ENCODE assay signal across 18 cellular contexts in the genomic region with DNA sequence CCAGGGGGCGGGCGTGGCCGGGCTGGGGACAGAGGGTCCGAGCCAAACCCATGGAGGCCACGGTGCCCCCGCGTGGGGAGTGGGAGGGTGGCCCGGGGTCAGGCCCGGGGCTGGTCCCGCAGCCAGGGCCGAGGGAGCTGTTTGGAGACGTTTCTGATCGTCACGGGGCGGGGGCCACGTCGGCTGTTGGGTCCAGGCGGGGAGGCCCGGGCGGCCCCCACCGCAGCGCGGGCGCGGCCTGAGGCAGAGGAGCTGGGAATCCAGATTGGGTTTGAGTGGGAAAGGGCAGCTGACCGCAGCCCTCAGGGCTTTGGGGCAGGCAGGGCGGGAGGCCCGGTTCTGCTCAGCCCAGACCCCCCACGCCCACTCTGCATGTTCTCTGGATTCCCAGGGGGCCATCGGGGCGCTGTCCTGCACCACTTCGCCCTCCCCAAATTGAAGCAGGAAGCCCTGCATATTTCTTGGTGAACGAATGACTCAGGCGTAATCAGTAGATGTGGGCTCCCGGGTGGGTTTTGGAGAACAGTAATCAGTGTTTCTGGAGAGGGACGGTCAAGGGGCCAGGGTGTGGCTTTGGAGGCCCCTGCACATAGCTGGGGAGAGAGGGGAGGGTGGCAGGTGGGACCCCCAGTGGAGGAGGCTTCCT. TPM values are rescaled to one million over a fixed set of nuclear protein-coding genes. Genes with fewer than 3 reads are reported as not detected.
DNase-seq lines count a peak whose midpoint lies in the region; ATAC-seq, FAIRE-seq and TF ChIP-seq lines count a peak whose summit lies in the region.
"Had no signal": no experiment of that assay in that cellular context is flagged by ENCODE, and none has a peak within 500 bp of the region (broad histone marks: within the 10 kb centered on the region; RNA-seq: fewer than 3 reads in every experiment).

No MANE protein-coding gene starts in this region.

- no peak overlapping the region for H3K9ac ChIP-seq in HepG2 (ENCODE audit: insufficient read depth, low read depth, low read length)

- H3K4me1 Mint-ChIP-seq in activated B cell treated with CpG ODN at 0.5 μM for 24 hours: no peaks in the 10 kb centered on the region

- CTCF ChIA-PET in activated B cell treated with CpG ODN at 0.5 μM for 24 hours (lab: Charles Lee): interaction anchor here (1.4 to 2.3 kb wide), 4 partner anchors 49 to 295 kb away, joined by 3 to 8 read pairs (median 4); no protein-coding TSS in a partner anchor
- CTCF ChIA-PET in HepG2 (lab: Yijun Ruan, JAX; ENCODE audit: low intra/inter-chr PET ratio, low total read pairs): interaction anchor here (2.0 to 4.7 kb wide), 2 partner anchors 202 to 204 kb away, joined by 5 to 27 read pairs; no protein-coding TSS in a partner anchor

- no peaks in the 10 kb centered on the region for H3K36me3 Mint-ChIP-seq in activated B cell treated with CpG ODN at 0.5 μM for 24 hours (ENCODE audit: low read depth)

- intact Hi-C loops in Right ventricle myocardium superior (cut with DNase I) (no loop called here), activated B cell treated with CpG ODN at 0.5 μM for 24 hours (cut with micrococcal nuclease) (no loop called here), HepG2 (cut with micrococcal nuclease; ENCODE audit: unreplicated experiment) (no loop called here), upper lobe of right lung (cut with DNase I) (no loop called here)

- WGBS in HepG2 (ENCODE audit: low lambda C conversion rate): no CpG with 5 or more reads among the region's 36 CpGs

- ATAC-seq in Right ventricle myocardium superior (ENCODE audit: poor library complexity): peak; percentile 54
- ATAC-seq in activated B cell treated with CpG ODN at 0.5 μM for 24 hours (ENCODE audit: low read depth): peak; percentile 19
- peak; percentile 24 for ATAC-seq in HepG2
- peak; percentile 24 for ATAC-seq in upper lobe of right lung
- no peak for ATAC-seq in GM18517 (IDR thresholded peaks at IDR 0.05; ENCODE audit: unreplicated experiment)

- H3K36me3 ChIP-seq in right atrium auricular region (no peaks in the 10 kb centered on the region), HepG2 (replicated peaks in 1 of 2; ENCODE audit: control insufficient read depth in 1 of 2, insufficient read depth in 2 of 2, low read length in 2 of 2) (no peaks in the 10 kb centered on the region), upper lobe of right lung (no peaks in the 10 kb centered on the region)
- H3K36me3 ChIP-seq: adrenal gland had no signal

- H3K9me3 Mint-ChIP-seq in activated B cell treated with CpG ODN at 0.5 μM for 24 hours: no peaks in the 10 kb centered on the region

- H3K4me1 ChIP-seq in right atrium auricular region (no peaks in the 10 kb centered on the region), HepG2 (ENCODE audit: insufficient read depth, low read length) (peaks cover 7% of the 10 kb centered on the region; the same call in 1 of the 2 replicates), upper lobe of right lung (no peaks in the 10 kb centered on the region)
- H3K4me1 ChIP-seq: adrenal gland had no signal

- H3K4me3 Mint-ChIP-seq in activated B cell treated with CpG ODN at 0.5 μM for 24 hours: no peak overlapping the region

- no peak for TF ChIP-seq CTCF in right atrium auricular region (IDR thresholded peaks at IDR 0.05)
- no peak for TF ChIP-seq CTCF in activated B cell treated with CpG ODN at 0.5 μM for 24 hours (IDR thresholded peaks at IDR 0.05)
- TF ChIP-seq CTCF in HepG2 (CRISPR knock-in tag; IDR thresholded peaks at IDR 0.05): no peak
- TF ChIP-seq CTCF in upper lobe of right lung (IDR thresholded peaks at IDR 0.05): no peak

- DNase-seq in Right ventricle myocardium superior: no peak
- no peak for DNase-seq in right atrium auricular region (ENCODE audit: low spot score)
- DNase-seq in activated B cell treated with CpG ODN at 0.5 μM for 24 hours: no peak
- DNase-seq in HepG2 (ENCODE audit: low spot score): no peak
- no peak for DNase-seq in upper lobe of right lung
- no peak for DNase-seq in SIG-M5 treated with dmso at 0.1 percent for 504 hours (lab: John Stamatoyannopoulos, UW; ENCODE audit: unreplicated experiment)
- DNase-seq in epidermal melanocyte (ENCODE audit: insufficient read length, low spot score): no peak
- DNase-seq: activated CD4-positive, alpha-beta T cell treated with anti-CD3 and anti-CD28 coated beads for 1 hour; foreskin fibroblast; NCI-H1105 treated with DMSO at 0.1 percent for 48 hours; NCI-H226; SHP77; T-helper 9 cell had no signal

- POLR2A ChIA-PET in activated B cell treated with CpG ODN at 0.5 μM for 24 hours (lab: Charles Lee): interaction anchor here (0.8 to 1.7 kb wide), 7 partner anchors 66 to 453 kb away, joined by 3 to 10 read pairs (median 5); a partner anchor contains a TSS
- POLR2A ChIA-PET in HepG2 (lab: Yijun Ruan, JAX): interaction anchor here (0.7 to 5.6 kb wide), 18 partner anchors 20 to 293 kb away, joined by 3 to 124 read pairs (median 4); a partner anchor contains a TSS

- H3K27ac Mint-ChIP-seq in activated B cell treated with CpG ODN at 0.5 μM for 24 hours: no peak overlapping the region

- H3K27ac ChIP-seq in right atrium auricular region: no peak overlapping the region
- H3K27ac ChIP-seq in HepG2 (ENCODE audit: extremely low read length, insufficient read depth, low read length): no peak overlapping the region
- no peak overlapping the region for H3K27ac ChIP-seq in upper lobe of right lung
- H3K27ac ChIP-seq: adrenal gland had no signal

- no peaks in the 10 kb centered on the region for H3K27me3 Mint-ChIP-seq in activated B cell treated with CpG ODN at 0.5 μM for 24 hours

- no TSS peak for BruUV-seq in HepG2 (replicated peaks; lab: Mats Ljungman, UMichigan)

- TF ChIP-seq POLR2A in HepG2 (IDR thresholded peaks at IDR 0.05; ENCODE audit: insufficient read depth in 1 of 2, low read depth in 2 of 2, low read length in 2 of 2): no peak

- H3K79me2 ChIP-seq in HepG2 (ENCODE audit: insufficient read depth, low read length): no peaks in the 10 kb centered on the region

- no peak for TF ChIP-seq RAD21 in HepG2 (CRISPR knock-in tag; IDR thresholded peaks at IDR 0.05)

- in situ Hi-C loops in HepG2 (cut with HindIII; ENCODE audit: extremely low pct_ligation_motif_present, low pct_unique_long_range_greater_than_20kb): no loop called here

- no peak overlapping the region for H2AFZ ChIP-seq in HepG2 (ENCODE audit: low read length)

- H3K4me2 ChIP-seq in HepG2 (ENCODE audit: low read depth, low read length): no peak overlapping the region

- H3K27me3 ChIP-seq in right atrium auricular region (no peaks in the 10 kb centered on the region), HepG2 (ENCODE audit: control insufficient read depth in 1 of 2, insufficient read depth in 2 of 2, low read length in 2 of 2) (peaks cover 0 to 1% of the 10 kb centered on the region in 2 experiments; a peak in 2 of 5 replicates), upper lobe of right lung (no peaks in the 10 kb centered on the region)
- H3K27me3 ChIP-seq: adrenal gland had no signal

- TF ChIP-seq EP300 in HepG2 (IDR thresholded peaks at IDR 0.05; ENCODE audit: low read depth in 2 of 2, low read length in 2 of 2) (no peak), HepG2 (CRISPR knock-in tag; IDR thresholded peaks at IDR 0.05; ENCODE audit: borderline replicate concordance) (no peak)

- no peaks in the 10 kb centered on the region for H4K20me1 ChIP-seq in HepG2 (ENCODE audit: insufficient read depth, low read length)

- no peak for FAIRE-seq in HepG2 (lab: Jason Lieb, UNC)
- FAIRE-seq: endometrium had no signal

- H3K9me3 ChIP-seq in right atrium auricular region: no peaks in the 10 kb centered on the region
- H3K9me3 ChIP-seq in HepG2 (ENCODE audit: low read length): no peaks in the 10 kb centered on the region
- no peaks in the 10 kb centered on the region for H3K9me3 ChIP-seq in upper lobe of right lung
- H3K9me3 ChIP-seq: adrenal gland had no signal

- H3K4me3 ChIP-seq in right atrium auricular region (no peak overlapping the region), HepG2 (replicated peaks in 1 of 3; ENCODE audit: insufficient read depth in 1 of 3, low read depth in 2 of 3, low read length in 3 of 3) (no peak overlapping the region), upper lobe of right lung (no peak overlapping the region)
- H3K4me3 ChIP-seq: adrenal gland had no signal

RNA-seq across cellular contexts. Expression of a gene that starts 0.6 kb away (rescaled TPM):
- 99.3 TPM for total RNA-seq in Right ventricle myocardium superior
- total RNA-seq in right atrium auricular region: 100 to 1,000 TPM; 128 to 210 TPM
- 89.8 and 95.0 TPM in 2 replicates for total RNA-seq in activated B cell treated with CpG ODN at 0.5 μM for 24 hours
- total RNA-seq in HepG2 (2016; rRNA removed; fragmentation: Illumina TruSeq; extraction: Trizol): 123 and 126 TPM in 2 replicates
- 53.4 and 58.2 TPM in 2 replicates for total RNA-seq in HepG2 (2016; cell fraction: cytosol; rRNA removed; fragmentation: Illumina TruSeq; extraction: Trizol; ENCODE audit: low read depth)
- total RNA-seq in HepG2 (2016; cell fraction: insoluble cytoplasmic fraction; rRNA removed; fragmentation: Illumina TruSeq; extraction: Trizol): 128 and 132 TPM in 2 replicates
- total RNA-seq in HepG2 (2016; cell fraction: membrane; rRNA removed; fragmentation: Illumina TruSeq; extraction: Trizol): 80.8 and 94.7 TPM in 2 replicates
- total RNA-seq in HepG2 (2016; cell fraction: nucleus; rRNA removed; fragmentation: Illumina TruSeq; extraction: Trizol): 49.8 and 57.3 TPM in 2 replicates
- 63.1 and 67.8 TPM in 2 replicates for polyA plus RNA-seq in HepG2 (2011; rRNA removed)
- 127 and 181 TPM in 2 replicates for polyA plus RNA-seq in HepG2 (2011; cell fraction: cytosol; rRNA removed)
- 73.2 and 99.6 TPM in 2 replicates for polyA plus RNA-seq in HepG2 (2011; cell fraction: nucleus; rRNA removed)
- 44.3 and 57.8 TPM in 2 replicates for polyA plus RNA-seq in HepG2 (2012)
- polyA plus RNA-seq in HepG2 (2016; cell fraction: cytosol; fragmentation: Illumina TruSeq; extraction: Trizol; ENCODE audit: low read depth): 59.4 and 69.4 TPM in 2 replicates
- 137 TPM in 2 replicates for polyA plus RNA-seq in HepG2 (2016; cell fraction: insoluble cytoplasmic fraction; fragmentation: Illumina TruSeq; extraction: Trizol; ENCODE audit: low read depth)
- 70.9 and 88.2 TPM in 2 replicates for polyA plus RNA-seq in HepG2 (2016; cell fraction: membrane; fragmentation: Illumina TruSeq; extraction: Trizol; ENCODE audit: low read depth)
- polyA plus RNA-seq in HepG2 (2016; cell fraction: nucleus; fragmentation: Illumina TruSeq; extraction: Trizol; ENCODE audit: insufficient read depth, low read depth): 88.0 and 95.8 TPM in 2 replicates
- polyA minus RNA-seq in HepG2 (2011; rRNA and poly(A)+ RNA removed; ENCODE audit: low replicate concordance): 35.5 and 42.4 TPM in 2 replicates
- 25.7 and 31.7 TPM in 2 replicates for polyA minus RNA-seq in HepG2 (2011; cell fraction: cytosol; rRNA and poly(A)+ RNA removed)
- 29.7 and 35.8 TPM in 2 replicates for polyA minus RNA-seq in HepG2 (2011; cell fraction: nucleus; rRNA and poly(A)+ RNA removed)
- 58.6 TPM for total RNA-seq in upper lobe of right lung

RNA-seq across cellular contexts. Expression of a gene that starts 28.2 kb away (rescaled TPM):
- 35.7 TPM for total RNA-seq in Right ventricle myocardium superior
- total RNA-seq in right atrium auricular region: 10 to 100 TPM; 12.8 to 16.4 TPM
- total RNA-seq in activated B cell treated with CpG ODN at 0.5 μM for 24 hours: 2.9 and 3.5 TPM in 2 replicates
- total RNA-seq in HepG2 (2016; rRNA removed; fragmentation: Illumina TruSeq; extraction: Trizol): not detected in 2 replicates
- not detected in 2 replicates for total RNA-seq in HepG2 (2016; cell fraction: cytosol; rRNA removed; fragmentation: Illumina TruSeq; extraction: Trizol; ENCODE audit: low read depth)
- not detected in 2 replicates for total RNA-seq in HepG2 (2016; cell fraction: insoluble cytoplasmic fraction; rRNA removed; fragmentation: Illumina TruSeq; extraction: Trizol)
- total RNA-seq in HepG2 (2016; cell fraction: membrane; rRNA removed; fragmentation: Illumina TruSeq; extraction: Trizol): not detected in 2 replicates
- not detected in 2 replicates for total RNA-seq in HepG2 (2016; cell fraction: nucleus; rRNA removed; fragmentation: Illumina TruSeq; extraction: Trizol)
- not detected in 2 replicates for polyA plus RNA-seq in HepG2 (2011; rRNA removed)
- polyA plus RNA-seq in HepG2 (2011; cell fraction: cytosol; rRNA removed): not detected in 2 replicates
- not detected in 2 replicates for polyA plus RNA-seq in HepG2 (2011; cell fraction: nucleus; rRNA removed)
- not detected in 2 replicates for polyA plus RNA-seq in HepG2 (2012)
- not detected in 2 replicates for polyA plus RNA-seq in HepG2 (2016; cell fraction: cytosol; fragmentation: Illumina TruSeq; extraction: Trizol; ENCODE audit: low read depth)
- polyA plus RNA-seq in HepG2 (2016; cell fraction: insoluble cytoplasmic fraction; fragmentation: Illumina TruSeq; extraction: Trizol; ENCODE audit: low read depth): not detected in 2 replicates
- not detected in 2 replicates for polyA plus RNA-seq in HepG2 (2016; cell fraction: membrane; fragmentation: Illumina TruSeq; extraction: Trizol; ENCODE audit: low read depth)
- polyA plus RNA-seq in HepG2 (2016; cell fraction: nucleus; fragmentation: Illumina TruSeq; extraction: Trizol; ENCODE audit: insufficient read depth, low read depth): not detected in 2 replicates
- polyA minus RNA-seq in HepG2 (2011; rRNA and poly(A)+ RNA removed; ENCODE audit: low replicate concordance): not detected in 2 replicates
- not detected in 2 replicates for polyA minus RNA-seq in HepG2 (2011; cell fraction: cytosol; rRNA and poly(A)+ RNA removed)
- polyA minus RNA-seq in HepG2 (2011; cell fraction: nucleus; rRNA and poly(A)+ RNA removed): not detected in 2 replicates
- 0.43 TPM for total RNA-seq in upper lobe of right lung
- polyA plus RNA-seq: AG04450 had no signal

RNA-seq across cellular contexts. Expression of a gene that starts 49.9 kb away (rescaled TPM):
- total RNA-seq in Right ventricle myocardium superior: 420 TPM
- 100 to 1,000 TPM; 449 to 551 TPM for total RNA-seq in right atrium auricular region
- not detected in 2 replicates for total RNA-seq in activated B cell treated with CpG ODN at 0.5 μM for 24 hours
- total RNA-seq in HepG2 (2016; rRNA removed; fragmentation: Illumina TruSeq; extraction: Trizol): 0.46 and 1.2 TPM in 2 replicates
- 0.97 and 3.2 TPM in 2 replicates for total RNA-seq in HepG2 (2016; cell fraction: cytosol; rRNA removed; fragmentation: Illumina TruSeq; extraction: Trizol; ENCODE audit: low read depth)
- 0.28 and 0.67 TPM in 2 replicates for total RNA-seq in HepG2 (2016; cell fraction: insoluble cytoplasmic fraction; rRNA removed; fragmentation: Illumina TruSeq; extraction: Trizol)
- 4.8 and 6.5 TPM in 2 replicates for total RNA-seq in HepG2 (2016; cell fraction: membrane; rRNA removed; fragmentation: Illumina TruSeq; extraction: Trizol)
- total RNA-seq in HepG2 (2016; cell fraction: nucleus; rRNA removed; fragmentation: Illumina TruSeq; extraction: Trizol): 0.68 and 0.78 TPM in 2 replicates
- polyA plus RNA-seq in HepG2 (2011; rRNA removed): 1.3 and 2.4 TPM in 2 replicates
- polyA plus RNA-seq in HepG2 (2011; cell fraction: cytosol; rRNA removed): 1.2 and 3.3 TPM in 2 replicates
- 0.69 and 2.4 TPM in 2 replicates for polyA plus RNA-seq in HepG2 (2011; cell fraction: nucleus; rRNA removed)
- 1.4 and 2.8 TPM in 2 replicates for polyA plus RNA-seq in HepG2 (2012)
- 0.83 and 1.4 TPM in 2 replicates for polyA plus RNA-seq in HepG2 (2016; cell fraction: cytosol; fragmentation: Illumina TruSeq; extraction: Trizol; ENCODE audit: low read depth)
- 0.25 and 0.33 TPM in 2 replicates for polyA plus RNA-seq in HepG2 (2016; cell fraction: insoluble cytoplasmic fraction; fragmentation: Illumina TruSeq; extraction: Trizol; ENCODE audit: low read depth)
- polyA plus RNA-seq in HepG2 (2016; cell fraction: membrane; fragmentation: Illumina TruSeq; extraction: Trizol; ENCODE audit: low read depth): 1.6 TPM in 2 replicates
- 0.33 and 1.00 TPM in 2 replicates for polyA plus RNA-seq in HepG2 (2016; cell fraction: nucleus; fragmentation: Illumina TruSeq; extraction: Trizol; ENCODE audit: insufficient read depth, low read depth)
- polyA minus RNA-seq in HepG2 (2011; rRNA and poly(A)+ RNA removed; ENCODE audit: low replicate concordance): 4.0 and 21.5 TPM in 2 replicates
- polyA minus RNA-seq in HepG2 (2011; cell fraction: cytosol; rRNA and poly(A)+ RNA removed): 1.2 and 2.3 TPM in 2 replicates
- 0.62 and 1.0 TPM in 2 replicates for polyA minus RNA-seq in HepG2 (2011; cell fraction: nucleus; rRNA and poly(A)+ RNA removed)
- total RNA-seq in upper lobe of right lung: 55.8 TPM

RNA-seq across cellular contexts. Expression of a gene that starts 56.0 kb away (rescaled TPM):
- total RNA-seq in Right ventricle myocardium superior: 5.8 TPM
- under 1 TPM in 1 of 2 donors, not detected in 1; 0.33 TPM for total RNA-seq in right atrium auricular region
- 0.16 TPM in 1 of 2 replicates, not detected in the other for total RNA-seq in activated B cell treated with CpG ODN at 0.5 μM for 24 hours
- not detected in 2 replicates for total RNA-seq in HepG2 (2016; rRNA removed; fragmentation: Illumina TruSeq; extraction: Trizol)
- total RNA-seq in HepG2 (2016; cell fraction: cytosol; rRNA removed; fragmentation: Illumina TruSeq; extraction: Trizol; ENCODE audit: low read depth): not detected in 2 replicates
- total RNA-seq in HepG2 (2016; cell fraction: insoluble cytoplasmic fraction; rRNA removed; fragmentation: Illumina TruSeq; extraction: Trizol): not detected in 2 replicates
- not detected in 2 replicates for total RNA-seq in HepG2 (2016; cell fraction: membrane; rRNA removed; fragmentation: Illumina TruSeq; extraction: Trizol)
- not detected in 2 replicates for total RNA-seq in HepG2 (2016; cell fraction: nucleus; rRNA removed; fragmentation: Illumina TruSeq; extraction: Trizol)
- not detected in 2 replicates for polyA plus RNA-seq in HepG2 (2011; rRNA removed)
- polyA plus RNA-seq in HepG2 (2011; cell fraction: cytosol; rRNA removed): not detected in 2 replicates
- not detected in 2 replicates for polyA plus RNA-seq in HepG2 (2011; cell fraction: nucleus; rRNA removed)
- polyA plus RNA-seq in HepG2 (2012): 0.05 TPM in 1 of 2 replicates, not detected in the other
- not detected in 2 replicates for polyA plus RNA-seq in HepG2 (2016; cell fraction: cytosol; fragmentation: Illumina TruSeq; extraction: Trizol; ENCODE audit: low read depth)
- not detected in 2 replicates for polyA plus RNA-seq in HepG2 (2016; cell fraction: insoluble cytoplasmic fraction; fragmentation: Illumina TruSeq; extraction: Trizol; ENCODE audit: low read depth)
- polyA plus RNA-seq in HepG2 (2016; cell fraction: membrane; fragmentation: Illumina TruSeq; extraction: Trizol; ENCODE audit: low read depth): not detected in 2 replicates
- polyA plus RNA-seq in HepG2 (2016; cell fraction: nucleus; fragmentation: Illumina TruSeq; extraction: Trizol; ENCODE audit: insufficient read depth, low read depth): not detected in 2 replicates
- not detected in 2 replicates for polyA minus RNA-seq in HepG2 (2011; rRNA and poly(A)+ RNA removed; ENCODE audit: low replicate concordance)
- polyA minus RNA-seq in HepG2 (2011; cell fraction: cytosol; rRNA and poly(A)+ RNA removed): not detected in 2 replicates
- polyA minus RNA-seq in HepG2 (2011; cell fraction: nucleus; rRNA and poly(A)+ RNA removed): not detected in 2 replicates
- total RNA-seq in upper lobe of right lung: not detected
- total RNA-seq: mesenteric fat pad had no signal
- polyA plus RNA-seq: AG04450 had no signal
